Comparison of ENCODE assay signal across 8 cellular contexts in genomic region chr11:33039274-33040126, GRCh38.
DNase-seq lines count a peak whose midpoint lies in the region; ATAC-seq and TF ChIP-seq lines count a peak whose summit lies in the region.

TSS of gene TCP11L1 (plus strand) at chr11:33039572. CDS start at chr11:33043774, 4,202 bp downstream.

- TF ChIP-seq CTCF in AG09319 (IDR thresholded peaks at IDR 0.05; ENCODE audit: low read depth, low read length): no peak

- peak; percentile 46 for TF ChIP-seq POLR2A in GM18951 (IDR thresholded peaks at IDR 0.05; ENCODE audit: extremely low read depth, insufficient read depth, insufficient read length)

- DNase-seq in AG09319 (ENCODE audit: extremely low read depth, low read depth) (peak; percentile 85), NCI-H2227 treated with DMSO at 0.1 percent for 48 hours (lab: John Stamatoyannopoulos, UW) (peak; percentile 99), cerebellar cortex (ENCODE audit: low spot score) (peak; percentile 91), islet precursor cell (peak; percentile 96)
- DNase-seq in activated CD4-positive, CD25-positive, alpha-beta regulatory T cell treated with anti-CD3 and anti-CD28 coated beads, Interleukin-2, amount 50 U/mL, for 16 hours (ENCODE audit: low read depth, low spot score): peak; percentile 61
- peak; percentile 76 for DNase-seq in stimulated activated CD4-positive, alpha-beta T cell treated with anti-CD3 and anti-CD28 coated beads, Interleukin-12 subunit alpha, Interleukin-12 subunit beta, amount 100 ng/mL, for 4 hours

- in situ Hi-C loops in GM18951 (cut with MboI; ENCODE audit: low sequenced_read_pairs, unreplicated experiment): no loop called here

- ATAC-seq in HG03159 (IDR thresholded peaks at IDR 0.05; ENCODE audit: unreplicated experiment): peak; percentile 71

Comparison
In these comparisons a context has a peak if more than half of its experiments do, and no peak if none do; other contexts are left out.
1. Peak in every context shown above with its lines: DNase-seq and ATAC-seq.